In the genomic region with DNA sequence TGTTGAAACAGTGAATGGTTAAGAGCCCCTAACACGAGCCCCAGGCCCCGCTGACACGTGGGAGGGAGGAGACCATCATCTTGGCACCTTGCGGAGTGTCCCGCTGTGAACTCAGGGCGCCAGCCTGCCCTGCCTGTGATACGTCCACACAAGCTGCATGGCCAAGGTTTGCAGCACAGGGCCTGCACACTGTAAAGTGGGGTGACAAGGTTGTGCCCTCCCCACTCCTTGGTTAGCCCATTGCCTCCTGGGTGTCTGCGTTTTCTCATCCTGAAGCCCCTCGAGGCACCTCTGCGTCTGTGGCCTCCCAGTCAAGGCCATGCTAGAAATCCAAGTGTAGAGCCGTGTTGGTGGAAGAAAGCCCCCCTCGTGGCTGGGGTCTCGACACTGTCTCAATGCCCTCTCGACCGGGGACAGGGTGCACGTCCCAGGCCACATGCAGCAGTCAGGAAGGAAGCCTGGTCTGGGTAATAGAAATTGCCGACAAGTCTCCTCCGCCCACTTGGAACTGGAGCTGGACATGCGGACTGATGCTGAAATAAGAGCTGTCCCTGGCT, we compare ENCODE assay signal across 25 cellular contexts.
A peak's percentile ranks its signal among the peaks of the same experiment; 100 is the strongest.
DNase-seq lines count a peak whose midpoint lies in the region; ATAC-seq, FAIRE-seq and TF ChIP-seq lines count a peak whose summit lies in the region.
"Had no signal": no experiment of that assay in that cellular context is flagged by ENCODE, and none has a peak within 500 bp of the region (broad histone marks: within the 10 kb centered on the region; RNA-seq: fewer than 3 reads in every experiment).

No MANE protein-coding gene starts in this region.

- TF ChIP-seq EP300 in HepG2 (IDR thresholded peaks at IDR 0.05; ENCODE audit: low read depth in 2 of 2, low read length in 2 of 2) (no peak), HepG2 (CRISPR knock-in tag; IDR thresholded peaks at IDR 0.05; ENCODE audit: borderline replicate concordance) (no peak), stomach (IDR thresholded peaks at IDR 0.05) (no peak)

- in situ Hi-C loops in HepG2 (cut with HindIII; ENCODE audit: extremely low pct_ligation_motif_present, low pct_unique_long_range_greater_than_20kb), result no loop called here

- WGBS in HepG2 (ENCODE audit: low lambda C conversion rate), result 33% methylated on average over 17 of the region's 19 CpGs
- WGBS in stomach, 5 donors, result 60 to 80% (median 72%) methylated on average over 16 to 19 of the region's 19 CpGs

- H2AFZ ChIP-seq in HepG2 (ENCODE audit: low read length), result no peak overlapping the region

- H3K9me3 ChIP-seq in HepG2 (ENCODE audit: low read length), result peaks cover 6% of the 10 kb centered on the region; the same call in 1 of the 2 replicates
- peaks cover 0 to 53% (median 45%) of the 10 kb centered on the region in 4 donors for H3K9me3 ChIP-seq in stomach
- H3K9me3 ChIP-seq: SJSA1 had no signal

- no peak; the same call in 2 of the 3 replicates for ATAC-seq in HepG2
- ATAC-seq in GM19463 (IDR thresholded peaks at IDR 0.05; ENCODE audit: unreplicated experiment), result no peak
- ATAC-seq in GM21576 (IDR thresholded peaks at IDR 0.05; ENCODE audit: unreplicated experiment), result no peak
- ATAC-seq: lower lobe of right lung, mucosa of descending colon had no signal

- no peak for FAIRE-seq in HepG2 (lab: Jason Lieb, UNC)
- FAIRE-seq: frontal cortex, GM18507, TTC549 had no signal

- TF ChIP-seq RAD21 in HepG2 (CRISPR knock-in tag; IDR thresholded peaks at IDR 0.05), result no peak

- DNase-seq in activated gamma-delta T cell treated with Interleukin-2 at 50 U/mL for 16 hours, result peak; percentile 3
- DNase-seq in activated gamma-delta T cell (lab: John Stamatoyannopoulos, UW), result no peak
- peak; percentile 65 for DNase-seq in NB4 (ENCODE audit: low read depth)
- DNase-seq in HepG2 (ENCODE audit: low spot score), result no peak
- DNase-seq in stomach, result peak; percentile 15
- no peak for DNase-seq in glomerular visceral epithelial cell (ENCODE audit: extremely low spot score)
- DNase-seq: ACHN, DMS53, GDM1, GOT3, hypothalamus, lower lobe of right lung, NCI-H146, NCI-H510A treated with DMSO at 0.1 percent for 48 hours, T-helper 1 cell had no signal

- H3K4me1 ChIP-seq in HepG2 (ENCODE audit: insufficient read depth, low read length) (no peaks in the 10 kb centered on the region), stomach (no peaks in the 10 kb centered on the region)
- H3K4me1 ChIP-seq: esophagus muscularis mucosa, lower lobe of right lung, SJSA1, upper lobe of left lung had no signal

- POLR2A ChIA-PET in HepG2 (lab: Yijun Ruan, JAX), result no interaction called here

- CTCF ChIA-PET in HepG2 (lab: Yijun Ruan, JAX; ENCODE audit: low intra/inter-chr PET ratio, low total read pairs), result no interaction called here

- intact Hi-C loops in HepG2 (cut with micrococcal nuclease; ENCODE audit: unreplicated experiment) (no loop called here), stomach (cut with DNase I; ENCODE audit: low total_unique reads) (no loop called here)

- H4K20me1 ChIP-seq in HepG2 (ENCODE audit: insufficient read depth, low read length), result no peaks in the 10 kb centered on the region

- H3K36me3 ChIP-seq in HepG2 (replicated peaks in 1 of 2; ENCODE audit: control insufficient read depth in 1 of 2, insufficient read depth in 2 of 2, low read length in 2 of 2) (no peaks in the 10 kb centered on the region), stomach (no peaks in the 10 kb centered on the region)
- H3K36me3 ChIP-seq: esophagus muscularis mucosa, lower lobe of right lung, SJSA1, upper lobe of left lung had no signal

- H3K27me3 ChIP-seq in HepG2 (ENCODE audit: control insufficient read depth in 1 of 2, insufficient read depth in 2 of 2, low read length in 2 of 2), result peaks cover 9 to 78% of the 10 kb centered on the region in 2 experiments
- H3K27me3 ChIP-seq in stomach, result peaks cover 0 to 6% (median 0%) of the 10 kb centered on the region in 3 donors
- H3K27me3 ChIP-seq: SJSA1, upper lobe of left lung had no signal

- no peak overlapping the region for H3K4me3 ChIP-seq in NB4 (ENCODE audit: low read depth, low read length)
- H3K4me3 ChIP-seq in HepG2 (replicated peaks in 1 of 3; ENCODE audit: insufficient read depth in 1 of 3, low read depth in 2 of 3, low read length in 3 of 3), result no peak overlapping the region
- H3K4me3 ChIP-seq in stomach, result no peak overlapping the region
- H3K4me3 ChIP-seq: coronary artery, esophagus muscularis mucosa, lower lobe of right lung, mucosa of descending colon, SJSA1, upper lobe of left lung had no signal

- H3K79me2 ChIP-seq in HepG2 (ENCODE audit: insufficient read depth, low read length), result no peaks in the 10 kb centered on the region

- TF ChIP-seq CTCF in NB4 (IDR thresholded peaks at IDR 0.05; ENCODE audit: low read depth, low read length), result no peak
- TF ChIP-seq CTCF in HepG2 (CRISPR knock-in tag; IDR thresholded peaks at IDR 0.05), result no peak
- TF ChIP-seq CTCF in stomach (IDR thresholded peaks at IDR 0.05), result no peak

- H3K9ac ChIP-seq in HepG2 (ENCODE audit: insufficient read depth, low read depth, low read length), result no peak overlapping the region

- H3K27ac ChIP-seq in HepG2 (ENCODE audit: extremely low read length, insufficient read depth, low read length) (no peak overlapping the region), stomach (no peak overlapping the region)
- H3K27ac ChIP-seq: coronary artery, esophagus muscularis mucosa, lower lobe of right lung, SJSA1, upper lobe of left lung had no signal

- TF ChIP-seq POLR2A in NB4 (IDR thresholded peaks at IDR 0.05; ENCODE audit: extremely low read depth, insufficient read length) (no peak), HepG2 (IDR thresholded peaks at IDR 0.05; ENCODE audit: insufficient read depth in 1 of 2, low read depth in 2 of 2, low read length in 2 of 2) (no peak), stomach (IDR thresholded peaks at IDR 0.05) (no peak)

- H3K4me2 ChIP-seq in HepG2 (ENCODE audit: low read depth, low read length), result no peak overlapping the region

- no TSS peak for BruUV-seq in HepG2 (replicated peaks; lab: Mats Ljungman, UMichigan)

TF ChIP-seq in HepG2, 621 proteins besides CTCF, POLR2A, EP300 and RAD21:
- TF ChIP-seq ONECUT2 (CRISPR knock-in tag; IDR thresholded peaks at IDR 0.05), result no peak
- TF ChIP-seq, protein P1, sequence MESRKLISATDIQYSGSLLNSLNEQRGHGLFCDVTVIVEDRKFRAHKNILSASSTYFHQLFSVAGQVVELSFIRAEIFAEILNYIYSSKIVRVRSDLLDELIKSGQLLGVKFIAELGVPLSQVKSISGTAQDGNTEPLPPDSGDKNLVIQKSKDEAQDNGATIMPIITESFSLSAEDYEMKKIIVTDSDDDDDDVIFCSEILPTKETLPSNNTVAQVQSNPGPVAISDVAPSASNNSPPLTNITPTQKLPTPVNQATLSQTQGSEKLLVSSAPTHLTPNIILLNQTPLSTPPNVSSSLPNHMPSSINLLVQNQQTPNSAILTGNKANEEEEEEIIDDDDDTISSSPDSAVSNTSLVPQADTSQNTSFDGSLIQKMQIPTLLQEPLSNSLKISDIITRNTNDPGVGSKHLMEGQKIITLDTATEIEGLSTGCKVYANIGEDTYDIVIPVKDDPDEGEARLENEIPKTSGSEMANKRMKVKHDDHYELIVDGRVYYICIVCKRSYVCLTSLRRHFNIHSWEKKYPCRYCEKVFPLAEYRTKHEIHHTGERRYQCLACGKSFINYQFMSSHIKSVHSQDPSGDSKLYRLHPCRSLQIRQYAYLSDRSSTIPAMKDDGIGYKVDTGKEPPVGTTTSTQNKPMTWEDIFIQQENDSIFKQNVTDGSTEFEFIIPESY (CRISPR knock-in tag; IDR thresholded peaks at IDR 0.05), result 0 out of 2 replicates have a peak, but pooled peaks have one; percentile 31

Comparison
In these comparisons a context has a peak if more than half of its experiments do, and no peak if none do; other contexts are left out.
1. DNase-seq: peak in activated gamma-delta T cell treated with Interleukin-2 at 50 U/mL for 16 hours (single experiment), NB4 (single experiment) and stomach (single experiment); none in activated gamma-delta T cell (single experiment), HepG2 (single experiment) and glomerular visceral epithelial cell (single experiment).